16 cellular contexts compared by ENCODE assay signal in genomic region chr4:128267745-128268144, GRCh38. TPM values are rescaled to one million over a fixed set of nuclear protein-coding genes. Genes with fewer than 3 reads are reported as not detected.
DNase-seq lines count a peak whose midpoint lies in the region; ATAC-seq, FAIRE-seq and TF ChIP-seq lines count a peak whose summit lies in the region.
"Had no signal": no experiment of that assay in that cellular context is flagged by ENCODE, and none has a peak within 500 bp of the region (broad histone marks: within the 10 kb centered on the region; RNA-seq: fewer than 3 reads in every experiment).

No MANE protein-coding gene starts in this region.

- H3K9me3 ChIP-seq in A549 (no peaks in the 10 kb centered on the region), astrocyte (ENCODE audit: insufficient read depth, low read depth, low read length) (no peaks in the 10 kb centered on the region), osteoblast (ENCODE audit: low read depth, low read length) (peaks cover 4% of the 10 kb centered on the region)

- no peak for TF ChIP-seq RAD21 in A549 (conservative IDR thresholded peaks at IDR 0.05 in 1 of 2, IDR thresholded peaks at IDR 0.05 in 1 of 2)

- no peak overlapping the region for H3K4me3 Mint-ChIP-seq in astrocyte (ENCODE audit: unreplicated experiment)
- H3K4me3 Mint-ChIP-seq: CD4-positive, CD25-positive, alpha-beta regulatory T cell had no signal

- H3K36me3 ChIP-seq in astrocyte (ENCODE audit: insufficient read depth, low read length) = peaks cover 23% of the 10 kb centered on the region
- H3K36me3 ChIP-seq in osteoblast (ENCODE audit: insufficient read depth, low read length) = peaks cover 34% of the 10 kb centered on the region

- H4K20me1 ChIP-seq in astrocyte (ENCODE audit: insufficient read depth, low read length) (no peaks in the 10 kb centered on the region), osteoblast (ENCODE audit: insufficient read depth, low read length) (no peaks in the 10 kb centered on the region)
- H4K20me1 ChIP-seq: BLaER1 treated with 17β-estradiol and CSF1 and Interleukin-3, amounts not matched to agents 10 nM and 100 nM had no signal

- H3K27me3 ChIP-seq in astrocyte (ENCODE audit: insufficient read depth, low read length) (no peaks in the 10 kb centered on the region), osteoblast (ENCODE audit: insufficient read depth, low read length) (no peaks in the 10 kb centered on the region)
- H3K27me3 ChIP-seq: BLaER1 treated with 17β-estradiol and CSF1 and Interleukin-3, amounts not matched to agents 10 nM and 100 nM had no signal

- H3K27ac Mint-ChIP-seq in astrocyte (ENCODE audit: unreplicated experiment) = no peak overlapping the region

- CTCF ChIA-PET in A549 (lab: Yijun Ruan, JAX) = no interaction called here

- peaks cover 18% of the 10 kb centered on the region for H3K9me3 Mint-ChIP-seq in astrocyte (ENCODE audit: unreplicated experiment)

- H3K79me2 ChIP-seq in astrocyte (ENCODE audit: insufficient read depth, low read length) = peaks cover 6% of the 10 kb centered on the region
- H3K79me2 ChIP-seq in osteoblast (ENCODE audit: insufficient read depth, low read length) = peaks cover 2% of the 10 kb centered on the region

- H3K27ac ChIP-seq in 22Rv1 = peak overlapping the region; percentile 54
- H3K27ac ChIP-seq in A549 = peak overlapping the region; percentile 61 to 81; a peak in 5 of 6 replicates
- no peak overlapping the region for H3K27ac ChIP-seq in astrocyte (ENCODE audit: low read depth, low read length)
- H3K27ac ChIP-seq in osteoblast (ENCODE audit: low read depth, low read length) = no peak overlapping the region
- H3K27ac ChIP-seq: BLaER1 treated with 17β-estradiol and CSF1 and Interleukin-3, amounts not matched to agents 10 nM and 100 nM; HL-60 had no signal

- whole genome bisulfite sequencing in A549 (ENCODE audit: missing lambda C conversion rate) = 23% methylated on average over 2 of the region's 2 CpGs

- H3K4me1 ChIP-seq in A549 = peaks cover 57% of the 10 kb centered on the region
- H3K4me1 ChIP-seq in astrocyte (ENCODE audit: insufficient read depth, low read length) = no peaks in the 10 kb centered on the region
- no peaks in the 10 kb centered on the region for H3K4me1 ChIP-seq in osteoblast (ENCODE audit: insufficient read depth, low read length)
- H3K4me1 ChIP-seq: BLaER1 treated with 17β-estradiol and CSF1 and Interleukin-3, amounts not matched to agents 10 nM and 100 nM had no signal

- H2AFZ ChIP-seq in astrocyte (ENCODE audit: low read depth, low read length) (no peak overlapping the region), osteoblast (ENCODE audit: low read length) (no peak overlapping the region)

- H3K4me3 ChIP-seq in A549 (no peak overlapping the region), astrocyte (ENCODE audit: insufficient read depth, low read depth, low read length) (no peak overlapping the region), osteoblast (ENCODE audit: insufficient read depth, low read length) (no peak overlapping the region)
- H3K4me3 ChIP-seq: BLaER1 treated with 17β-estradiol and CSF1 and Interleukin-3, amounts not matched to agents 10 nM and 100 nM had no signal

- FAIRE-seq in A549 (lab: Jason Lieb, UNC) = no peak
- peak; percentile 13 for FAIRE-seq in astrocyte (lab: Jason Lieb, UNC)
- FAIRE-seq: GM12892 had no signal

- ATAC-seq in A549 (peak; percentile 65 to 80), left lobe of liver (peak; percentile 38), GM19463 (IDR thresholded peaks at IDR 0.05; ENCODE audit: unreplicated experiment) (no peak), GM21515 (IDR thresholded peaks at IDR 0.05; ENCODE audit: unreplicated experiment) (no peak)
- ATAC-seq: HCT116 had no signal

- TF ChIP-seq POLR2A in A549 (IDR thresholded peaks at IDR 0.05; ENCODE audit: low read length) = no peak

- POLR2A ChIA-PET in A549 (lab: Yijun Ruan, JAX) = no interaction called here

- no peak for DNase-seq in A549 (ENCODE audit: low read depth in 1 of 2, low spot score in 1 of 2)
- no peak for DNase-seq in astrocyte (ENCODE audit: low read depth)
- DNase-seq in left lobe of liver (ENCODE audit: low spot score) = no peak
- DNase-seq in osteoblast (ENCODE audit: insufficient read length, low spot score, missing footprints) = no peak
- no peak for DNase-seq in central memory CD4-positive, alpha-beta T cell
- DNase-seq: CD4-positive, CD25-positive, alpha-beta regulatory T cell; DND-41; GDM1; KG1 had no signal

- peaks cover 18% of the 10 kb centered on the region for H3K4me1 Mint-ChIP-seq in astrocyte (ENCODE audit: low read depth, unreplicated experiment)

- no peak overlapping the region for H3K9ac ChIP-seq in astrocyte (ENCODE audit: low read length)
- H3K9ac ChIP-seq: BLaER1 treated with 17β-estradiol and CSF1 and Interleukin-3, amounts not matched to agents 10 nM and 100 nM had no signal

- H3K4me2 ChIP-seq in A549 (peak overlapping the region; percentile 73), astrocyte (ENCODE audit: low read length) (no peak overlapping the region), osteoblast (ENCODE audit: insufficient read depth, low read length) (no peak overlapping the region)
- H3K4me2 ChIP-seq: BLaER1 treated with 17β-estradiol and CSF1 and Interleukin-3, amounts not matched to agents 10 nM and 100 nM had no signal

- no peaks in the 10 kb centered on the region for H3K27me3 Mint-ChIP-seq in astrocyte (ENCODE audit: low read depth, unreplicated experiment)
- H3K27me3 Mint-ChIP-seq: CD4-positive, CD25-positive, alpha-beta regulatory T cell had no signal

- H3K36me3 Mint-ChIP-seq in astrocyte (ENCODE audit: low read depth, unreplicated experiment) = peaks cover 13% of the 10 kb centered on the region

- TF ChIP-seq CTCF in 22Rv1 (IDR thresholded peaks at IDR 0.05) = no peak
- no peak for TF ChIP-seq CTCF in A549 (IDR thresholded peaks at IDR 0.05)
- no peak for TF ChIP-seq CTCF in astrocyte (IDR thresholded peaks at IDR 0.05; ENCODE audit: insufficient read depth, low read depth, low read length)
- no peak for TF ChIP-seq CTCF in osteoblast (IDR thresholded peaks at IDR 0.05; ENCODE audit: extremely low read depth, low read depth, low read length)

- TF ChIP-seq EP300 in A549 (IDR thresholded peaks at IDR 0.05) = no peak

TF ChIP-seq in A549, 52 proteins besides CTCF, POLR2A, EP300 and RAD21:
- TF ChIP-seq HEYL (CRISPR knock-in tag; IDR thresholded peaks at IDR 0.05) = no peak
- no peak for TF ChIP-seq TFCP2L1 (CRISPR knock-in tag; IDR thresholded peaks at IDR 0.05)
- TF ChIP-seq HOXB5 (CRISPR knock-in tag; IDR thresholded peaks at IDR 0.05) = no peak

RNA-seq across cellular contexts. Expression of gene PGRMC2, which starts 19.9 kb away (rescaled TPM):
- 48.1 and 48.2 TPM in 2 replicates for polyA plus RNA-seq in A549 (2011; rRNA removed)
- polyA plus RNA-seq in A549 (2012; cell fraction: cytosol; rRNA removed) = 19.2 and 21.0 TPM in 2 replicates
- 5.0 and 7.3 TPM in 2 replicates for polyA plus RNA-seq in A549 (2012; cell fraction: nucleus; rRNA removed)
- polyA plus RNA-seq in A549 (2017; fragmentation: RNase III; extraction: RNeasy Plus Mini Kit Qiagen cat#74134 plus additional on column Dnase treatment) = 105 to 128 TPM (median 124 TPM) in 3 replicates
- polyA minus RNA-seq in A549 (2011; rRNA and poly(A)+ RNA removed) = 4.4 and 5.9 TPM in 2 replicates
- total RNA-seq in astrocyte = 158 and 161 TPM in 2 replicates
- total RNA-seq in left lobe of liver = 60.9 TPM
- total RNA-seq in osteoblast = 38.4 and 39.2 TPM in 2 replicates

Comparison
In these comparisons a context has a peak if more than half of its experiments do, and no peak if none do; other contexts are left out.
1. H3K27ac ChIP-seq: peak in 22Rv1 (single experiment) and A549 (2 of 2); none in astrocyte (single experiment) and osteoblast (single experiment).
2. ATAC-seq: peak in A549 (2 of 2) and left lobe of liver (single experiment); none in GM19463 (single experiment) and GM21515 (single experiment).